Comparison of ENCODE assay signal across 11 cellular contexts in genomic region chr7:137961200-137962177, GRCh38. TPM values are rescaled to one million over a fixed set of nuclear protein-coding genes. Genes with fewer than 3 reads are reported as not detected.
DNase-seq lines count a peak whose midpoint lies in the region; ATAC-seq, FAIRE-seq and TF ChIP-seq lines count a peak whose summit lies in the region.
"Had no signal": no experiment of that assay in that cellular context is flagged by ENCODE, and none has a peak within 500 bp of the region (broad histone marks: within the 10 kb centered on the region; RNA-seq: fewer than 3 reads in every experiment).

No MANE protein-coding gene starts in this region.

- TF ChIP-seq CTCF in astrocyte (IDR thresholded peaks at IDR 0.05; ENCODE audit: insufficient read depth, low read depth, low read length), result no peak
- no peak for TF ChIP-seq CTCF in uterus (IDR thresholded peaks at IDR 0.05)

- H3K27ac ChIP-seq in ACC112 (ENCODE audit: low read depth, low read length) (peak overlapping the region; percentile 70), astrocyte (ENCODE audit: low read depth, low read length) (peak overlapping the region; percentile 5), uterus (peak overlapping the region in 1 of 2 donors; percentile 33)
- H3K27ac ChIP-seq: pancreas, SJSA1 had no signal

- peaks cover 88% of the 10 kb centered on the region for H3K79me2 ChIP-seq in ACC112 (ENCODE audit: control insufficient read depth, insufficient read depth, low read length, unreplicated experiment)
- peaks cover 99% of the 10 kb centered on the region for H3K79me2 ChIP-seq in astrocyte (ENCODE audit: insufficient read depth, low read length)

- H3K9me3 Mint-ChIP-seq in astrocyte (ENCODE audit: unreplicated experiment), result peaks cover 2% of the 10 kb centered on the region

- H3K27me3 ChIP-seq in ACC112 (ENCODE audit: insufficient read depth, low read length) (no peaks in the 10 kb centered on the region), astrocyte (ENCODE audit: insufficient read depth, low read length) (no peaks in the 10 kb centered on the region), uterus (no peaks in the 10 kb centered on the region)
- H3K27me3 ChIP-seq: pancreas, SJSA1 had no signal

- peaks cover 53% of the 10 kb centered on the region for H3K4me1 Mint-ChIP-seq in astrocyte (ENCODE audit: low read depth, unreplicated experiment)

- peaks cover 79% of the 10 kb centered on the region for H4K20me1 ChIP-seq in astrocyte (ENCODE audit: insufficient read depth, low read length)

- no peak overlapping the region for H2AFZ ChIP-seq in ACC112 (ENCODE audit: low read length, unreplicated experiment)
- no peak overlapping the region for H2AFZ ChIP-seq in astrocyte (ENCODE audit: low read depth, low read length)

- peaks cover 3% of the 10 kb centered on the region for H3K36me3 ChIP-seq in ACC112 (ENCODE audit: insufficient read depth, low read length)
- peaks cover 16% of the 10 kb centered on the region for H3K36me3 ChIP-seq in astrocyte (ENCODE audit: insufficient read depth, low read length)
- H3K36me3 ChIP-seq in uterus, result no peaks in the 10 kb centered on the region
- H3K36me3 ChIP-seq: pancreas had no signal

- H3K4me1 ChIP-seq in ACC112 (ENCODE audit: control insufficient read depth, insufficient read depth, low read length, unreplicated experiment) (peaks cover 50% of the 10 kb centered on the region), astrocyte (ENCODE audit: insufficient read depth, low read length) (peaks cover 15% of the 10 kb centered on the region), uterus (peaks cover 0 to 5% of the 10 kb centered on the region in 2 donors)

- H3K27ac Mint-ChIP-seq in astrocyte (ENCODE audit: unreplicated experiment), result peak overlapping the region; percentile 12

- intact Hi-C loops in uterus (cut with DNase I; ENCODE audit: low total_unique reads), result no loop called here

- ATAC-seq in GM19023 (IDR thresholded peaks at IDR 0.05; ENCODE audit: unreplicated experiment), result peak; percentile 84
- ATAC-seq in HG03378 (IDR thresholded peaks at IDR 0.05; ENCODE audit: unreplicated experiment), result peak; percentile 87

- DNase-seq in astrocyte (ENCODE audit: low read depth) (peak; percentile 29), uterus (no peak), NCI-H2227 (lab: John Stamatoyannopoulos, UW; ENCODE audit: unreplicated experiment) (no peak), 8988T (no peak), NCI-H524 (lab: John Stamatoyannopoulos, UW) (no peak)
- DNase-seq: pancreas had no signal

- H3K27me3 Mint-ChIP-seq in astrocyte (ENCODE audit: low read depth, unreplicated experiment), result no peaks in the 10 kb centered on the region

- peaks cover 29% of the 10 kb centered on the region for H3K36me3 Mint-ChIP-seq in astrocyte (ENCODE audit: low read depth, unreplicated experiment)

- peak overlapping the region; percentile 58 for H3K4me3 Mint-ChIP-seq in astrocyte (ENCODE audit: unreplicated experiment)

- H3K4me3 ChIP-seq in ACC112 (ENCODE audit: low read depth, low read length), result no peak overlapping the region
- no peak overlapping the region for H3K4me3 ChIP-seq in astrocyte (ENCODE audit: insufficient read depth, low read depth, low read length)
- H3K4me3 ChIP-seq in uterus, result no peak overlapping the region
- H3K4me3 ChIP-seq: pancreas, SJSA1 had no signal

- FAIRE-seq in astrocyte (lab: Jason Lieb, UNC), result no peak
- FAIRE-seq: G401.6, pancreas had no signal

- peak overlapping the region; percentile 39 for H3K4me2 ChIP-seq in astrocyte (ENCODE audit: low read length)

- no peak overlapping the region for H3K9ac ChIP-seq in astrocyte (ENCODE audit: low read length)

- TF ChIP-seq POLR2A in uterus (IDR thresholded peaks at IDR 0.05), result no peak

- no peaks in the 10 kb centered on the region for H3K9me3 ChIP-seq in astrocyte (ENCODE audit: insufficient read depth, low read depth, low read length)
- H3K9me3 ChIP-seq in uterus, result no peaks in the 10 kb centered on the region
- H3K9me3 ChIP-seq: pancreas, SJSA1 had no signal

RNA-seq across cellular contexts. Expression of gene CREB3L2, which starts 40.4 kb away (rescaled TPM):
- total RNA-seq in astrocyte (116 and 128 TPM in 2 replicates), uterus (100 to 1,000 TPM in 1 of 4 donors, 10 to 100 TPM in 3; 24.7 to 185 (median 41.1) TPM)
